Comparison of ENCODE assay signal across 8 cellular contexts in genomic region chr22:21641795-21642583, GRCh38. TPM values are rescaled to one million over a fixed set of nuclear protein-coding genes. Genes with fewer than 3 reads are reported as not detected.
A peak's percentile ranks its signal among the peaks of the same experiment; 100 is the strongest.
DNase-seq lines count a peak whose midpoint lies in the region; ATAC-seq and TF ChIP-seq lines count a peak whose summit lies in the region.

TSS of gene SDF2L1 (plus strand) at chr22:21642302. CDS start at chr22:21642337, 35 bp downstream.

- no peak for TF ChIP-seq POLR2A in testis (IDR thresholded peaks at IDR 0.05)

- intact Hi-C loops in testis (cut with DNase I; ENCODE audit: low total_unique reads), result no loop called here

- H3K9me3 Mint-ChIP-seq in activated naive CD4-positive, alpha-beta T cell treated with anti-CD3 and anti-CD28 coated beads, Interleukin-2, amount 50 U/mL, for 72 hours, result no peaks in the 10 kb centered on the region

- peaks cover 4% of the 10 kb centered on the region for H3K4me1 ChIP-seq in testis

- no peaks in the 10 kb centered on the region for H3K36me3 ChIP-seq in testis (ENCODE audit: low read depth, missing control alignments)

- H3K4me3 ChIP-seq in GM12864 (ENCODE audit: low read depth, low read length) (peak within 1 kb of the TSS; percentile 78), testis (peak within 1 kb of the TSS; percentile 63 to 66)

- 1% methylated on average over 29 to 53 of the region's 76 CpGs for WGBS in testis, 2 donors

- no peak for TF ChIP-seq CTCF in GM12864 (IDR thresholded peaks at IDR 0.05; ENCODE audit: low read depth, low read length, missing control alignments)
- TF ChIP-seq CTCF in omental fat pad (IDR thresholded peaks at IDR 0.05), result no peak
- peak in 2 of 3 experiments; percentile 32 to 42 for TF ChIP-seq CTCF in testis (IDR thresholded peaks at IDR 0.05)

- peak; percentile 92 for ATAC-seq in HG02678 (IDR thresholded peaks at IDR 0.05; ENCODE audit: unreplicated experiment)
- ATAC-seq in activated naive CD4-positive, alpha-beta T cell treated with anti-CD3 and anti-CD28 coated beads, Interleukin-2, amount 50 U/mL, for 72 hours, result peak; percentile 97 to 99
- peak; percentile 98 for ATAC-seq in omental fat pad (ENCODE audit: low FRiP score)

- H3K36me3 Mint-ChIP-seq in activated naive CD4-positive, alpha-beta T cell treated with anti-CD3 and anti-CD28 coated beads, Interleukin-2, amount 50 U/mL, for 72 hours, result peaks cover 10 to 23% of the 10 kb centered on the region in 2 donors

- peak within 1 kb of the TSS in 1 of 2 donors; percentile 8 for H3K27ac ChIP-seq in testis

- DNase-seq in GM12864 (ENCODE audit: low read depth) (peak; percentile 94), NCI-H1105 treated with DMSO at 0.1 percent for 48 hours (lab: John Stamatoyannopoulos, UW) (peak; percentile 94), SKM-1 treated with dmso at 0.1 percent for 144 hours (lab: John Stamatoyannopoulos, UW; ENCODE audit: unreplicated experiment) (peak; percentile 98), glomerular visceral epithelial cell (ENCODE audit: extremely low spot score) (peak; percentile 97), omental fat pad (ENCODE audit: low spot score) (peak; percentile 86), testis (peak; percentile 99)
- DNase-seq in activated naive CD4-positive, alpha-beta T cell treated with anti-CD3 and anti-CD28 coated beads, Interleukin-2, amount 50 U/mL, for 72 hours (ENCODE audit: low spot score in 2 of 2), result peak; percentile 99

- no peaks in the 10 kb centered on the region for H3K27me3 ChIP-seq in testis

- H3K9me3 ChIP-seq in testis, result no peaks in the 10 kb centered on the region

- H3K27ac Mint-ChIP-seq in activated naive CD4-positive, alpha-beta T cell treated with anti-CD3 and anti-CD28 coated beads, Interleukin-2, amount 50 U/mL, for 72 hours, result peak within 1 kb of the TSS; percentile 91 to 92

RNA-seq across cellular contexts. Expression of gene SDF2L1, which starts in this region (rescaled TPM):
- total RNA-seq in activated naive CD4-positive, alpha-beta T cell treated with anti-CD3 and anti-CD28 coated beads, Interleukin-2, amount 50 U/mL, for 72 hours, result 10 to 100 TPM; 25.3 to 27.8 TPM
- 10 to 100 TPM; 16.3 to 49.4 (median 34.0) TPM for total RNA-seq in omental fat pad
- 10 to 100 TPM; 33.0 to 34.3 TPM for total RNA-seq in testis
- 23.9 TPM for polyA plus RNA-seq in testis (ENCODE audit: insufficient read depth, low read depth, low replicate concordance)

Comparison
In these comparisons a context has a peak if more than half of its experiments do, and no peak if none do; other contexts are left out.
1. CTCF ChIP-seq: peak in testis (2 of 3); none in GM12864 (single experiment) and omental fat pad (0 of 3).
2. Peak in every context shown above with its lines, with median percentiles within 50 percentile points of each other: DNase-seq and ATAC-seq.